12 cellular contexts compared by ENCODE assay signal in genomic region chr1:85153149-85153891, GRCh38. TPM values are rescaled to one million over a fixed set of nuclear protein-coding genes. Genes with fewer than 3 reads are reported as not detected.
DNase-seq lines count a peak whose midpoint lies in the region; ATAC-seq and FAIRE-seq lines count a peak whose summit lies in the region.
"Had no signal": no experiment of that assay in that cellular context is flagged by ENCODE, and none has a peak within 500 bp of the region (broad histone marks: within the 10 kb centered on the region; RNA-seq: fewer than 3 reads in every experiment).

No MANE protein-coding gene starts in this region.

- no peaks in the 10 kb centered on the region for H3K9me3 ChIP-seq in T-helper 17 cell (ENCODE audit: control insufficient read depth, low read length, poor library complexity, severe bottlenecking)

- DNase-seq in T-helper 17 cell: no peak
- no peak for DNase-seq in cortex of kidney (lab: John Stamatoyannopoulos, UW)
- no peak for DNase-seq in nucleus accumbens (lab: John Stamatoyannopoulos, UW)
- DNase-seq in RCC 7860 (ENCODE audit: low spot score): no peak
- no peak for DNase-seq in amygdala (lab: John Stamatoyannopoulos, UW)
- DNase-seq: activated naive CD4-positive, alpha-beta T cell treated with anti-CD3 and anti-CD28 coated beads, Interleukin-2, amount 10 ng/mL, durations not matched to agents 7 days and 5 days; NCI-H748 treated with DMSO at 0.1 percent for 48 hours had no signal

- no peaks in the 10 kb centered on the region for H3K36me3 Mint-ChIP-seq in T-helper 17 cell (ENCODE audit: low read depth)
- H3K36me3 Mint-ChIP-seq: activated naive CD4-positive, alpha-beta T cell treated with anti-CD3 and anti-CD28 coated beads, Interleukin-2, amount 10 ng/mL, durations not matched to agents 7 days and 5 days had no signal

- no peak for FAIRE-seq in RCC 7860 (lab: Jason Lieb, UNC)
- FAIRE-seq: H54 had no signal

- H3K4me1 Mint-ChIP-seq in T-helper 17 cell: peaks cover 3% of the 10 kb centered on the region

- no peak overlapping the region for H3K4me3 Mint-ChIP-seq in T-helper 17 cell
- H3K4me3 Mint-ChIP-seq: activated naive CD4-positive, alpha-beta T cell treated with anti-CD3 and anti-CD28 coated beads, Interleukin-2, amount 10 ng/mL, durations not matched to agents 7 days and 5 days; mesothelial cell of epicardium had no signal

- H3K27ac Mint-ChIP-seq in T-helper 17 cell: peak overlapping the region; percentile 60
- H3K27ac Mint-ChIP-seq: activated naive CD4-positive, alpha-beta T cell treated with anti-CD3 and anti-CD28 coated beads, Interleukin-2, amount 10 ng/mL, durations not matched to agents 7 days and 5 days; mesothelial cell of epicardium had no signal

- ATAC-seq in GM18511 (IDR thresholded peaks at IDR 0.05; ENCODE audit: unreplicated experiment) (peak; percentile 45), GM19452 (IDR thresholded peaks at IDR 0.05; ENCODE audit: unreplicated experiment) (peak; percentile 62), HG02885 (IDR thresholded peaks at IDR 0.05; ENCODE audit: poor library complexity, unreplicated experiment) (peak; percentile 41), T-helper 17 cell (no peak)

- no peaks in the 10 kb centered on the region for H3K27me3 Mint-ChIP-seq in T-helper 17 cell
- H3K27me3 Mint-ChIP-seq: activated naive CD4-positive, alpha-beta T cell treated with anti-CD3 and anti-CD28 coated beads, Interleukin-2, amount 10 ng/mL, durations not matched to agents 7 days and 5 days had no signal

RNA-seq across cellular contexts. Expression of gene SYDE2, which starts 47.5 kb away (rescaled TPM):
- 1 to 10 TPM; 2.7 to 2.8 TPM for total RNA-seq in T-helper 17 cell
